In the genomic region with DNA sequence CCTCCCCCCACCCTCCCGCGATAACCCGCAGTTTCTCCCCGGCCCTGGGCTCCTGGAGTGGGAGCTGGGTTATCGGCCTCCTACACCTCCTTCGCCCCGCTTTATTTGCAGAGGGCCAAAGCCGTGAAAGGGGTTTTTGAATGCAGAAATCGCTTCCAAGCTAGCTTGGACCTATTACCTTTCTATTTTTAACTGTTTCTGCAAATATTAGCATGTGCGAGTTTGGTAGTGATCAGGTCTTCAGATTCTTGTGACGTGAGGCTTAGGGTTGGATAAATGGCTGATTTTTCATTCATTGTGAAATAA, we compare ENCODE assay signal across 8 cellular contexts. TPM values are rescaled to one million over a fixed set of nuclear protein-coding genes. Genes with fewer than 3 reads are reported as not detected.
DNase-seq lines count a peak whose midpoint lies in the region; ATAC-seq, FAIRE-seq and TF ChIP-seq lines count a peak whose summit lies in the region.

No MANE protein-coding gene starts in this region.

- TF ChIP-seq RAD21 in K562 (CRISPR knock-in tag; conservative IDR thresholded peaks at IDR 0.05 in 1 of 2, IDR thresholded peaks at IDR 0.05 in 1 of 2): no peak

- H2AFZ ChIP-seq in K562 (ENCODE audit: low read depth, low read length): no peak overlapping the region

- H3K4me1 ChIP-seq in K562 (replicated peaks in 1 of 2; ENCODE audit: control insufficient read depth in 2 of 2, insufficient read depth in 2 of 2, low read length in 2 of 2) (peaks cover 11 to 16% of the 10 kb centered on the region in 2 experiments; a peak in 4 of 5 replicates), mesendoderm (ENCODE audit: control insufficient read depth, low read depth, low read length) (no peaks in the 10 kb centered on the region), aorta (ENCODE audit: control insufficient read depth in 1 of 2, insufficient read depth in 2 of 2, low read length in 2 of 2) (no peaks in the 10 kb centered on the region)

- in situ Hi-C loops in K562 (cut with MboI): no loop called here

- no peak for TF ChIP-seq CTCF in K562 (IDR thresholded peaks at IDR 0.05 in 2 of 3, conservative IDR thresholded peaks at IDR 0.05 in 1 of 3; ENCODE audit: insufficient read depth in 2 of 3, low read depth in 1 of 3, low read length in 3 of 3)
- TF ChIP-seq CTCF in D721Med (IDR thresholded peaks at IDR 0.05; ENCODE audit: insufficient read depth, missing control alignments): no peak

- no peak overlapping the region for H2BK5ac ChIP-seq in mesendoderm (ENCODE audit: low read length)

- no peak overlapping the region for H4K5ac ChIP-seq in mesendoderm (ENCODE audit: low read length)

- H3K36me3 ChIP-seq in K562 (ENCODE audit: control insufficient read depth, insufficient read depth, low read length): peaks cover 26% of the 10 kb centered on the region
- H3K36me3 ChIP-seq in mesendoderm (ENCODE audit: control insufficient read depth, insufficient read depth, low read length): no peaks in the 10 kb centered on the region
- H3K36me3 ChIP-seq in aorta (ENCODE audit: control insufficient read depth in 1 of 2, insufficient read depth in 2 of 2, low read length in 1 of 2): no peaks in the 10 kb centered on the region

- POLR2A ChIA-PET in K562 (lab: Yijun Ruan, JAX): interaction anchor here (0.6 to 1.9 kb wide), 7 partner anchors 9 to 212 kb away, joined by 3 to 7 read pairs (median 3); no protein-coding TSS in a partner anchor

- H3K9ac ChIP-seq in K562 (ENCODE audit: insufficient read depth in 1 of 2, low read depth in 2 of 2, low read length in 2 of 2) (peak overlapping the region; percentile 91 to 99), mesendoderm (ENCODE audit: low read length) (peak overlapping the region; percentile 91)

- FAIRE-seq in K562 (lab: Jason Lieb, UNC) (no peak), D721Med (lab: Jason Lieb, UNC) (no peak)

- H3K4me3 ChIP-seq in K562 (peak overlapping the region; percentile 90), mesendoderm (ENCODE audit: low read length) (peak overlapping the region; percentile 80), aorta (ENCODE audit: low read length in 2 of 2) (peak overlapping the region; percentile 58 to 95)

- H2BK15ac ChIP-seq in mesendoderm (replicated peaks; ENCODE audit: low read depth): no peak overlapping the region

- H3K9me3 ChIP-seq in K562 (replicated peaks; ENCODE audit: control insufficient read depth, insufficient read depth, low read depth, low read length) (no peaks in the 10 kb centered on the region), aorta (ENCODE audit: control insufficient read depth, low read length) (no peaks in the 10 kb centered on the region)

- no peak overlapping the region for H2BK120ac ChIP-seq in mesendoderm (ENCODE audit: low read depth, low read length)

- peak overlapping the region; percentile 54 for H3K56ac ChIP-seq in mesendoderm (ENCODE audit: low read length)

- no peak overlapping the region for H3K4ac ChIP-seq in mesendoderm (ENCODE audit: low read depth, low read length)

- ATAC-seq in K562: peak; percentile 66
- ATAC-seq in aorta (ENCODE audit: low FRiP score): no peak
- ATAC-seq in GM18505 (IDR thresholded peaks at IDR 0.05; ENCODE audit: unreplicated experiment): no peak

- no peak overlapping the region for H3K23ac ChIP-seq in mesendoderm (ENCODE audit: low read length)

- H4K20me1 ChIP-seq in K562 (replicated peaks; ENCODE audit: control insufficient read depth, insufficient read depth, low read length): peaks cover 33% of the 10 kb centered on the region

- no peak for TF ChIP-seq POLR2A in K562 (conservative IDR thresholded peaks at IDR 0.05)
- no peak for TF ChIP-seq POLR2A in GM18505 (IDR thresholded peaks at IDR 0.05; ENCODE audit: borderline replicate concordance, extremely low read depth, insufficient read depth, insufficient read length)

- no peak overlapping the region for H4K8ac ChIP-seq in mesendoderm (ENCODE audit: low read depth, low read length)

- no peaks in the 10 kb centered on the region for H3K9me1 ChIP-seq in K562 (ENCODE audit: control insufficient read depth, insufficient read depth, low read length)

- H3K79me1 ChIP-seq in mesendoderm (ENCODE audit: low read length): no peaks in the 10 kb centered on the region

- BruUV-seq in K562 (replicated peaks; lab: Mats Ljungman, UMichigan): no TSS peak

- H3K4me2 ChIP-seq in K562 (ENCODE audit: insufficient read depth, low read length) (peak overlapping the region; percentile 85), mesendoderm (ENCODE audit: low read length) (no peak overlapping the region)

- intact Hi-C loops in K562 (cut with micrococcal nuclease) (loop anchor here (5.0 kb wide), 2 partner anchors 59 to 74 kb away; no protein-coding TSS in a partner anchor), aorta (cut with DNase I) (loop anchor here in 1 of 2 donors (5.0 to 10.0 kb wide), 3 partner anchors 246 to 442 kb away; partner anchors contain the start of genes CXorf38, DDX3X and MED14)

- H2AK5ac ChIP-seq in mesendoderm (ENCODE audit: low read length): no peak overlapping the region

- peaks cover 63% of the 10 kb centered on the region for H3K79me2 ChIP-seq in K562 (ENCODE audit: control insufficient read depth, insufficient read depth, low read length)
- peaks cover 51% of the 10 kb centered on the region for H3K79me2 ChIP-seq in mesendoderm (ENCODE audit: control insufficient read depth, insufficient read depth, low read length)

- H3K18ac ChIP-seq in mesendoderm (ENCODE audit: low read length): peak overlapping the region; percentile 93

- DNase-seq in stimulated activated CD4-positive, alpha-beta T cell treated with anti-CD3 and anti-CD28 coated beads, TNF-alpha, amount 100 ng/mL, for 4 hours (ENCODE audit: low read depth in 3 of 3): peak in 2 of 3 experiments; percentile 0 to 1
- DNase-seq in stimulated activated CD4-positive, alpha-beta T cell treated with anti-CD3 and anti-CD28 coated beads, Interleukin-12 subunit alpha, Interleukin-12 subunit beta, amount 100 ng/mL, for 4 hours: no peak
- DNase-seq in K562 (ENCODE audit: extremely low read depth in 1 of 4, low spot score in 3 of 4) (peak in 2 of 4 experiments; percentile 78 to 86), mesendoderm (no peak), aorta (no peak), D721Med (ENCODE audit: insufficient read length, low spot score) (no peak), NCI-H2081 treated with DMSO at 0.1 percent for 48 hours (lab: John Stamatoyannopoulos, UW) (no peak)

- H3K27me3 ChIP-seq in K562 (ENCODE audit: control insufficient read depth in 2 of 2, insufficient read depth in 2 of 2, low read length in 2 of 2): no peaks in the 10 kb centered on the region
- H3K27me3 ChIP-seq in mesendoderm (ENCODE audit: insufficient read depth, low read length, poor library complexity): no peaks in the 10 kb centered on the region
- no peaks in the 10 kb centered on the region for H3K27me3 ChIP-seq in aorta (ENCODE audit: control insufficient read depth in 1 of 2, insufficient read depth in 2 of 2, low read length in 1 of 2)

- CTCF ChIA-PET in K562 (lab: Yijun Ruan, JAX; ENCODE audit: low intra/inter-chr PET ratio): no interaction called here

- TF ChIP-seq EP300 in K562 (IDR thresholded peaks at IDR 0.05; ENCODE audit: low read length): no peak; the same call in 1 of the 2 replicates

- 0% methylated on average over 11 of the region's 11 CpGs for WGBS in K562 (ENCODE audit: insufficient coverage, low coverage, missing lambda C conversion rate)
- WGBS in mesendoderm (ENCODE audit: extremely low coverage, insufficient coverage, low lambda C conversion rate): no CpG with 5 or more reads among the region's 11 CpGs
- WGBS in aorta, 2 donors: 0 to 2% methylated on average over 11 of the region's 11 CpGs

- H3K27ac ChIP-seq in K562 (ENCODE audit: extremely low read depth, low read depth, low read length) (peak overlapping the region; percentile 100), mesendoderm (ENCODE audit: low read depth, low read length) (peak overlapping the region; percentile 83), aorta (ENCODE audit: low read depth in 1 of 2, low read length in 2 of 2) (peak overlapping the region in 1 of 2 donors; percentile 60)

TF ChIP-seq in K562, 482 proteins besides CTCF, POLR2A, EP300 and RAD21 (continues in another document):
- peak; percentile 78 for TF ChIP-seq CHD1 (IDR thresholded peaks at IDR 0.05; ENCODE audit: low read length)

RNA-seq across cellular contexts. Expression of gene USP9X, which starts 1.3 kb away (rescaled TPM):
- total RNA-seq in K562 (2011; cell fraction: chromatin; rRNA removed; ENCODE audit: low replicate concordance): 138 and 396 TPM in 2 replicates
- total RNA-seq in K562 (2011; cell fraction: nucleolus; rRNA removed): 51.9 and 68.7 TPM in 2 replicates
- total RNA-seq in K562 (2011; cell fraction: nucleoplasm; rRNA removed): 103 and 125 TPM in 2 replicates
- total RNA-seq in K562 (2014; rRNA removed): 29.0 and 29.5 TPM in 2 replicates
- 47.8 and 53.8 TPM in 2 replicates for total RNA-seq in K562 (2014; rRNA removed; fragmentation: Illumina TruSeq; extraction: Trizol)
- 31.9 and 33.1 TPM in 2 replicates for total RNA-seq in K562 (2015; rRNA removed; fragmentation: Illumina TruSeq; extraction: Trizol)
- 44.9 and 45.7 TPM in 2 replicates for total RNA-seq in K562 (2021)
- polyA plus RNA-seq in K562 (2011; rRNA removed): 26.1 and 40.1 TPM in 2 replicates
- 11.5 and 16.7 TPM in 2 replicates for polyA plus RNA-seq in K562 (2011; cell fraction: cytosol; rRNA removed)
- polyA plus RNA-seq in K562 (2011; cell fraction: nucleus; rRNA removed): 35.7 and 38.8 TPM in 2 replicates
- polyA plus RNA-seq in K562 (2012): 21.9 and 23.8 TPM in 2 replicates
- polyA plus RNA-seq in K562 (2014; fragmentation: Illumina TruSeq; extraction: Trizol): 29.4 and 31.0 TPM in 2 replicates
- polyA plus RNA-seq in K562 (2014; fragmentation: Nextera tagmentation; extraction: Ambion mirVana): 10 to 100 TPM; 10.9 to 15.2 TPM
- 19.0 and 21.4 TPM in 2 replicates for polyA plus RNA-seq in K562 (2014; rRNA removed)
- 196 and 258 TPM in 2 replicates for polyA minus RNA-seq in K562 (2011; rRNA and poly(A)+ RNA removed)
- polyA minus RNA-seq in K562 (2011; cell fraction: cytosol; rRNA and poly(A)+ RNA removed): 77.6 and 121 TPM in 2 replicates
- 47.0 and 84.4 TPM in 2 replicates for polyA minus RNA-seq in K562 (2011; cell fraction: nucleus; rRNA and poly(A)+ RNA removed)
- polyA plus RNA-seq in mesendoderm (2013, experiment 1 of 2): 22.1 TPM
- polyA plus RNA-seq in mesendoderm (2013, experiment 2 of 2): 21.0 TPM
- total RNA-seq in aorta: 10 to 100 TPM; 81.9 to 91.4 TPM
- 10 to 100 TPM in 1 of 2 donors, 1 to 10 TPM in 1; 7.8 to 20.4 TPM for polyA plus RNA-seq in aorta

Comparison
In these comparisons a context has a peak if more than half of its experiments do, and no peak if none do; other contexts are left out.
1. DNase-seq: peak in stimulated activated CD4-positive, alpha-beta T cell treated with anti-CD3 and anti-CD28 coated beads, TNF-alpha, amount 100 ng/mL, for 4 hours (2 of 3); none in stimulated activated CD4-positive, alpha-beta T cell treated with anti-CD3 and anti-CD28 coated beads, Interleukin-12 subunit alpha, Interleukin-12 subunit beta, amount 100 ng/mL, for 4 hours (single experiment), mesendoderm (single experiment), aorta (0 of 2), D721Med (single experiment) and NCI-H2081 treated with DMSO at 0.1 percent for 48 hours (single experiment).
2. Peak in every context shown above with its lines, with median percentiles within 50 percentile points of each other: H3K4me3 ChIP-seq.